Comparison of ENCODE assay signal across 8 cellular contexts in the genomic region with DNA sequence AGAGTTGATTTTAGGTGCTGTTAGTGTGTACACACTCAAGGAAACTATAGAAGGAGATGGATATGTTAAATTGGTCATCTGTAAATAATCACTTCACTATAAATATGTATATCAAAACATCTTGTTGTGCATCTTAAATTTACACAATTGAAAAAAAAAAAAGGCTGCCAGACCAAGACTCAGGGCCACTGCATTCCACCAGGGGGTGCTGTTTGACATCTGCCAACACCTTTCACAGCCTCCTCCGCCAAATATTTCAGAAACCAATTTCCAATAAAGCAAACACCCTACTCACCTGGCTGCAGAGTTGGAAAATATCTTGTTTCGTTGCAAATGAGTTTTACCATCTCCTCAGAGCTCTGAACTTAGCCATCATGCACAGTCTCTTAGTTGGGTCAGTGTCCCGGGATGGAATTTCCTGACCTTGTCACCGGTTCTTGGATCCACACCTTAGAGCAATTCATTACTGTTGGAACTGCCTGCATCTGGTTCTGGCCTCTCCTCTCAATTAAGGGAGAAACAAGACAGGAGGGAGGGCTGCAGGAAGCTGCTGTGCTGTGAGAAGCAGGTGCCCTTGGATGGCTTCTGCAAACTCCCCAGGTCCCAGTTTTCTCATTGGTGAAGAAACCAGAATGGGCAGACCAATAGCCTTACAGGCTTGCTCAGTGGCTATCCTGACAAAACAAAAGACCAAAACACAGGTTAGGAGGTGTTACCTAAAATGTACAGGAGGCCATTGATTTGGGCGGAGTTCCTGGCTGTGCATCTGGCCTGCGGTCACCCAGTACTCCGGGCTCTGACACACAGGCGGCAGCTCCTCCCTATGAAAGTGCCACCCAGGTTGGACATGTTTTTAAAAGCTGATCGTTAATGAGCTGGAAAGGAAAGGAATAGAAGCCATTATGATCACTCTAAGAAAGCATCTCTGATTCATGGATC.
DNase-seq lines count a peak whose midpoint lies in the region; ATAC-seq, FAIRE-seq and TF ChIP-seq lines count a peak whose summit lies in the region.

No MANE protein-coding gene starts in this region.

- no peaks in the 10 kb centered on the region for H3K36me3 Mint-ChIP-seq in natural killer cell treated with Interleukin-12 subunit alpha and Interleukin-12 subunit beta and Interleukin-15 and Interleukin-18, amount 100 ng/mL, for 72 hours

- TF ChIP-seq EP300 in stomach (IDR thresholded peaks at IDR 0.05): no peak

- H3K4me3 Mint-ChIP-seq in natural killer cell treated with Interleukin-12 subunit alpha and Interleukin-12 subunit beta and Interleukin-15 and Interleukin-18, amount 100 ng/mL, for 72 hours: no peak overlapping the region

- TF ChIP-seq POLR2A in stomach (IDR thresholded peaks at IDR 0.05): no peak

- intact Hi-C loops in stomach (cut with DNase I; ENCODE audit: low total_unique reads): loop anchor here (10.0 kb wide), 1 partner anchor 408 kb away; no protein-coding TSS in a partner anchor

- H3K4me3 ChIP-seq in stomach: no peak overlapping the region

- H3K9me3 Mint-ChIP-seq in natural killer cell treated with Interleukin-12 subunit alpha and Interleukin-12 subunit beta and Interleukin-15 and Interleukin-18, amount 100 ng/mL, for 72 hours: no peaks in the 10 kb centered on the region

- peak in 5 of 7 experiments; percentile 62 to 76 (median 72) for TF ChIP-seq CTCF in stomach (IDR thresholded peaks at IDR 0.05)

- peaks cover 0 to 14% (median 3%) of the 10 kb centered on the region in 4 donors for H3K4me1 ChIP-seq in stomach

- H3K27me3 Mint-ChIP-seq in natural killer cell treated with Interleukin-12 subunit alpha and Interleukin-12 subunit beta and Interleukin-15 and Interleukin-18, amount 100 ng/mL, for 72 hours: no peaks in the 10 kb centered on the region

- no peak overlapping the region for H3K27ac Mint-ChIP-seq in natural killer cell treated with Interleukin-12 subunit alpha and Interleukin-12 subunit beta and Interleukin-15 and Interleukin-18, amount 100 ng/mL, for 72 hours

- 54 to 73% (median 69%) methylated on average over 6 to 9 of the region's 9 CpGs for WGBS in stomach, 5 donors

- H3K36me3 ChIP-seq in stomach: no peaks in the 10 kb centered on the region

- peak; percentile 75 for DNase-seq in NCI-H1436 (lab: John Stamatoyannopoulos, UW)
- no peak for DNase-seq in NCI-H1436 treated with DMSO at 0.1 percent for 48 hours (lab: John Stamatoyannopoulos, UW)
- DNase-seq in NCI-H2196 (lab: John Stamatoyannopoulos, UW; ENCODE audit: unreplicated experiment): peak; percentile 71
- peak; percentile 37 to 46 for DNase-seq in activated CD4-positive, alpha-beta T cell treated with anti-CD3 and anti-CD28 coated beads, Interleukin-2, amount 50 U/mL, for 4 hours
- DNase-seq in natural killer cell treated with Interleukin-12 subunit alpha and Interleukin-12 subunit beta and Interleukin-15 and Interleukin-18, amount 100 ng/mL, for 72 hours (ENCODE audit: low spot score): peak; percentile 69
- DNase-seq in stomach: peak; percentile 61

- H3K27ac ChIP-seq in stomach: no peak overlapping the region

- peaks cover 35 to 37% of the 10 kb centered on the region in 2 donors for H3K4me1 Mint-ChIP-seq in natural killer cell treated with Interleukin-12 subunit alpha and Interleukin-12 subunit beta and Interleukin-15 and Interleukin-18, amount 100 ng/mL, for 72 hours (ENCODE audit: low read depth in 2 of 2)

- H3K27me3 ChIP-seq in stomach: peaks cover 0 to 20% (median 0%) of the 10 kb centered on the region in 3 donors

- H3K9me3 ChIP-seq in stomach: no peaks in the 10 kb centered on the region

- FAIRE-seq in endometrium (lab: Jason Lieb, UNC): peak; percentile 57

- ATAC-seq in natural killer cell treated with Interleukin-12 subunit alpha and Interleukin-12 subunit beta and Interleukin-15 and Interleukin-18, amount 100 ng/mL, for 72 hours: no peak
- no peak for ATAC-seq in GM21737 (IDR thresholded peaks at IDR 0.05; ENCODE audit: unreplicated experiment)
